25 cellular contexts compared by ENCODE assay signal in the genomic region with DNA sequence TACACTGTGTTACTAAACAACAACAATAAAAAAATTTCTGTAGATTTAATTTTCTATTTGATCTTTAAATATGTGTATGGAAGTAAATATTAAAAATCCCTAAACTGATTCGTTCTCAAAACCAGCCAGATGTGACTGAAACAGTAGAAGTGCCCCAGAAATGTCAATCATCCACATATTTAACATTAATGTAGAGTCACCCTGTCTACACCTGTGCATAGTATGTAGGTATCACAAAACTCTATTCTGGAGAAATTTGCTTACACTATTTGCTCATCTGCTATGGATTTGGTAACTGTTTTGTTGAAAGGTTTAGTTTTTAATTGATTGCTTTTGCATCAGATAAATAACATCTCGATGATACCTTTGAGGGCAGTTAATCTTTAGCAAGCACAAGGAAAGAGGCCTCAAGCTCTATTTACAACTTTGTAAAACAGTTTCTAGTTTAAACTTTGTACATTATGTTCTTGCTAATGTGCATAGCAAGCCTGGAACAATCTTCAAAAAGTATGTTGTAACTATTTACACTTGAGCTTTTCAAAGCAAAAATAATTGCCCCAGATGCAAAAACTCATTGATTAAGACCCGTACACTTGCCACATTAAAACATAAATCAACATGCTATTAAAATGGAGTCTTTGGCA.
"Had no signal": no experiment of that assay in that cellular context is flagged by ENCODE, and none has a peak within 500 bp of the region (broad histone marks: within the 10 kb centered on the region; RNA-seq: fewer than 3 reads in every experiment).

No MANE protein-coding gene starts in this region.

- H3K4me3 Mint-ChIP-seq: activated CD4-positive, alpha-beta T cell treated with anti-CD3 and anti-CD28 coated beads, Interleukin-2, amount 10 ng/mL, durations not matched to agents 24 days and 14 days; activated CD8-positive, alpha-beta T cell treated with anti-CD3 and anti-CD28 coated beads for 36 hours; activated naive CD8-positive, alpha-beta T cell treated with anti-CD3 and anti-CD28 coated beads for 36 hours; activated T-cell treated with anti-CD3 and anti-CD28 coated beads, Interleukin-2, amount 50 U/mL, for 72 hours; activated T-helper 17 cell treated with anti-CD3 and anti-CD28 coated beads, Interleukin-2, amount 50 U/mL, for 72 hours; T-helper 2 cell treated with Interferon-gamma antibody and Interleukin-4, amounts not matched to agents 5 μg/mL and 100 μg/mL, for 36 hours had no signal

- H3K27ac Mint-ChIP-seq: activated CD4-positive, alpha-beta T cell treated with anti-CD3 and anti-CD28 coated beads, Interleukin-2, amount 10 ng/mL, durations not matched to agents 24 days and 14 days; activated CD8-positive, alpha-beta T cell treated with anti-CD3 and anti-CD28 coated beads for 36 hours; activated naive CD8-positive, alpha-beta T cell treated with anti-CD3 and anti-CD28 coated beads for 36 hours; activated T-cell treated with anti-CD3 and anti-CD28 coated beads, Interleukin-2, amount 50 U/mL, for 72 hours; activated T-helper 17 cell treated with anti-CD3 and anti-CD28 coated beads, Interleukin-2, amount 50 U/mL, for 72 hours; T-helper 2 cell treated with Interferon-gamma antibody and Interleukin-4, amounts not matched to agents 5 μg/mL and 100 μg/mL, for 36 hours had no signal

- H3K4me1 Mint-ChIP-seq: activated CD4-positive, alpha-beta T cell treated with anti-CD3 and anti-CD28 coated beads, Interleukin-2, amount 10 ng/mL, durations not matched to agents 24 days and 14 days; activated naive CD8-positive, alpha-beta T cell treated with anti-CD3 and anti-CD28 coated beads for 36 hours; activated T-helper 17 cell treated with anti-CD3 and anti-CD28 coated beads, Interleukin-2, amount 50 U/mL, for 72 hours had no signal

- H3K9me3 Mint-ChIP-seq: activated CD4-positive, alpha-beta T cell treated with anti-CD3 and anti-CD28 coated beads, Interleukin-2, amount 10 ng/mL, durations not matched to agents 24 days and 14 days; activated CD8-positive, alpha-beta T cell treated with anti-CD3 and anti-CD28 coated beads for 36 hours; activated naive CD8-positive, alpha-beta T cell treated with anti-CD3 and anti-CD28 coated beads for 36 hours; activated T-cell treated with anti-CD3 and anti-CD28 coated beads, Interleukin-2, amount 50 U/mL, for 72 hours; activated T-helper 17 cell treated with anti-CD3 and anti-CD28 coated beads, Interleukin-2, amount 50 U/mL, for 72 hours; T-helper 2 cell treated with Interferon-gamma antibody and Interleukin-4, amounts not matched to agents 5 μg/mL and 100 μg/mL, for 36 hours had no signal

- DNase-seq: activated CD4-positive, alpha-beta T cell treated with anti-CD3 and anti-CD28 coated beads, Interleukin-2, amount 10 ng/mL, durations not matched to agents 24 days and 14 days; activated CD4-positive, alpha-beta T cell treated with anti-CD3 and anti-CD28 coated beads, Interleukin-2, amount 50 U/mL, for 4 hours; activated CD8-positive, alpha-beta T cell treated with anti-CD3 and anti-CD28 coated beads for 36 hours; activated effector memory CD4-positive, alpha-beta T cell treated with anti-CD3 and anti-CD28 coated beads, Interleukin-2, amount 50 U/mL, for 16 hours; activated naive CD4-positive, alpha-beta T cell; activated naive CD4-positive, alpha-beta T cell treated with anti-CD3 and anti-CD28 coated beads, Interleukin-2, amount 50 U/mL, for 16 hours; activated naive CD8-positive, alpha-beta T cell treated with anti-CD3 and anti-CD28 coated beads for 36 hours; activated T-cell treated with anti-CD3 and anti-CD28 coated beads, Interleukin-2, amount 50 U/mL, for 1 hour; activated T-cell treated with anti-CD3 and anti-CD28 coated beads, Interleukin-2, amount 50 U/mL, for 72 hours; amniotic stem cell; aorta; brain microvascular endothelial cell; central memory CD4-positive, alpha-beta T cell; MM.1S; MV-4-11; NCI-H1092; NCI-H187 treated with DMSO at 0.1 percent for 48 hours; NCI-H2081; NCI-H345; NCI-H524 treated with DMSO at 0.1 percent for 48 hours; SHP77; SJCRH30 had no signal

- ATAC-seq: activated CD8-positive, alpha-beta T cell treated with anti-CD3 and anti-CD28 coated beads for 36 hours; activated T-cell treated with anti-CD3 and anti-CD28 coated beads, Interleukin-2, amount 50 U/mL, for 72 hours; activated T-helper 17 cell treated with anti-CD3 and anti-CD28 coated beads, Interleukin-2, amount 50 U/mL, for 72 hours; Panc1 had no signal

- H3K36me3 Mint-ChIP-seq: activated naive CD8-positive, alpha-beta T cell treated with anti-CD3 and anti-CD28 coated beads for 36 hours had no signal
